Comparison of ENCODE assay signal across 23 cellular contexts in the genomic region with DNA sequence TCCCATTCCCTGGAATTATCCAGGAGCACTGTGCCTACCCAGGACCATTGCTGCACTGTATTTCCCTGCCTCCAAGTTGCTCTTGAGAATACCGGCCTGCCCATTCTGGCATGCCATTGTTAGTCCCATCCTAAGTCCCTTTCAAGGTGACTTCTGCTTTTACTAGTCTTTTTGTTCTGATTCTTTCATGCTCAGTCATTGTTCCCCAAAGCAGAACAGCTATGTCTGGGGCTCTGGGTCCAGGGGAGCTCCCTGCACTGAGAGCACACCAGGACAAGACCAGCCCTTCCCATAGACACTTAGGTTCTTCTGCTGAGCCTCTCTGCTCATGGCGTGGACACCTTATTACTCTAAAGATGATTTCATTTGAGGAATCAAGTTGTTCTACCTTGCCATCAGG.
"Had no signal": no experiment of that assay in that cellular context is flagged by ENCODE, and none has a peak within 500 bp of the region (broad histone marks: within the 10 kb centered on the region; RNA-seq: fewer than 3 reads in every experiment).

No MANE protein-coding gene starts in this region.

- H3K36me3 Mint-ChIP-seq: activated naive CD8-positive, alpha-beta T cell; stimulated activated effector memory CD8-positive, alpha-beta T cell treated with anti-CD3 and anti-CD28 coated beads, Interleukin-12 subunit alpha, Interleukin-12 subunit beta, amount 100 ng/mL, for 72 hours had no signal

- H3K4me3 Mint-ChIP-seq: activated naive CD8-positive, alpha-beta T cell; central memory CD8-positive, alpha-beta T cell; nephron; stimulated activated effector memory CD8-positive, alpha-beta T cell treated with anti-CD3 and anti-CD28 coated beads, Interleukin-12 subunit alpha, Interleukin-12 subunit beta, amount 100 ng/mL, for 72 hours had no signal

- H3K4me1 ChIP-seq: right lobe of liver, stomach, thyroid gland, upper lobe of left lung, vagina had no signal

- H3K9me3 ChIP-seq: lower lobe of right lung, right lobe of liver, stomach, thyroid gland, upper lobe of left lung, vagina had no signal

- H3K9me3 Mint-ChIP-seq: nephron had no signal

- H3K4me1 Mint-ChIP-seq: central memory CD8-positive, alpha-beta T cell; stimulated activated effector memory CD8-positive, alpha-beta T cell treated with anti-CD3 and anti-CD28 coated beads, Interleukin-12 subunit alpha, Interleukin-12 subunit beta, amount 100 ng/mL, for 72 hours had no signal

- H3K36me3 ChIP-seq: lower lobe of right lung, right lobe of liver, stomach, thyroid gland, upper lobe of left lung, vagina had no signal

- DNase-seq: activated CD4-positive, alpha-beta T cell treated with anti-CD3 and anti-CD28 coated beads for 4 hours; activated CD4-positive, alpha-beta T cell treated with anti-CD3 and anti-CD28 coated beads, Interleukin-2, amount 50 U/mL, for 4 hours; activated CD8-positive, alpha-beta memory T cell treated with anti-CD3 and anti-CD28 coated beads for 24 hours; activated effector memory CD4-positive, alpha-beta T cell treated with Interleukin-2 at 50 U/mL for 16 hours; activated naive CD4-positive, alpha-beta T cell treated with Interleukin-2 at 50 U/mL for 16 hours; anterior cingulate cortex; dermis blood vessel endothelial cell; effector CD8-positive, alpha-beta T cell; kidney glomerular epithelial cell; lower lobe of right lung; mesenchymal stem cell; right lobe of liver; stimulated activated CD4-positive, alpha-beta T cell treated with anti-CD3 and anti-CD28 coated beads, Interleukin-2, amount 100 ng/mL, for 48 hours; stomach; thyroid gland; upper lobe of left lung had no signal

- H3K27me3 ChIP-seq: right lobe of liver, stomach, thyroid gland, upper lobe of left lung, vagina had no signal

- H3K27ac ChIP-seq: epithelial cell of prostate, lower lobe of right lung, right lobe of liver, stomach, thyroid gland, upper lobe of left lung, vagina, VCaP had no signal

- H3K27ac Mint-ChIP-seq: activated naive CD8-positive, alpha-beta T cell; nephron; stimulated activated effector memory CD8-positive, alpha-beta T cell treated with anti-CD3 and anti-CD28 coated beads, Interleukin-12 subunit alpha, Interleukin-12 subunit beta, amount 100 ng/mL, for 72 hours had no signal

- H3K4me3 ChIP-seq: lower lobe of right lung, right lobe of liver, stomach, thyroid gland, upper lobe of left lung, vagina had no signal

- H3K27me3 Mint-ChIP-seq: activated naive CD8-positive, alpha-beta T cell; central memory CD8-positive, alpha-beta T cell had no signal
